ENCODE assay signal across 1 cellular context in the genomic region with DNA sequence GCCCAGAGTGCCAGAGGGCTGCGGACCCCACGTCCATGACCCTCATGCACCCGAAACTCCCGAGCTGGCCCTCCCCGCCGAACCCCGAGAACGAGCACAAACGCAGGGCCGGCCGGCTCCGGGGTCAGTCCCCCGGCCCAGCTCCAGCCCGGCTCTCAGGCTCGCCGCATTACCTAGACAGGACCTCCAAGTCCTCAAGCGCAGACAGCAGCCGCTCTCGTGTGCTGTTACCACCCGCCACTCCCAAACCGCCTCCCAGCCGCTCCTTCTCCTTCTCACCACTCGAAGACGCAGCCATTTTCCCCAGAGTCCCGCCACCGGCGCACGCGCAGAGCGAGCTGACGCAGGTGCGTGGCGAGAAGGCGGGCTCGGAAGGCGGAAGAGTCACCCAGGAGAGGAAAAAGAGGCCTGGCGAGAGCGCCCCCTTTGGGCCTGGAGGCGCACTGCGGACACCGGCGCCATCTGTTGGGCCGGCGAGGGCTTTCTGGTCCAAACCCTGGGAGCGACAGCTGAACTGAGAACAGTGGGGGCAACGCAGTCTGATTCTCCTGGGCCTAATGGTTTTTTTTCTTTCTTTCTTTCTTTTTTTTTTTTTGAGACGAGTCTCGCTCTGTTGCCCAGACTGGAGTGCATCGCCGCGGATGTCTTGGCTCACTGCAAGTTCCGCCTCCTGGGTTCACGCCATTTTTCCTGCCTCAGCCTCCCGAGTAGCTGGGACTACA.
TF ChIP-seq lines count a peak whose summit lies in the region.

A gene with protein sequence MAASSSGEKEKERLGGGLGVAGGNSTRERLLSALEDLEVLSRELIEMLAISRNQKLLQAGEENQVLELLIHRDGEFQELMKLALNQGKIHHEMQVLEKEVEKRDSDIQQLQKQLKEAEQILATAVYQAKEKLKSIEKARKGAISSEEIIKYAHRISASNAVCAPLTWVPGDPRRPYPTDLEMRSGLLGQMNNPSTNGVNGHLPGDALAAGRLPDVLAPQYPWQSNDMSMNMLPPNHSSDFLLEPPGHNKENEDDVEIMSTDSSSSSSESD (minus strand): TSS at position 324 of the 722 bp plus-strand sequence. CDS start 26 bp downstream, at position 298.

TF ChIP-seq in HEK293, 187 proteins besides CTCF, POLR2A, EP300 and RAD21 (continued from another document and continues in another):
- TF ChIP-seq ZNF626 (tag by site-specific recombination; IDR thresholded peaks at IDR 0.05): no peak
- no peak for TF ChIP-seq WT1 (tag by site-specific recombination; IDR thresholded peaks at IDR 0.05)
- TF ChIP-seq PRDM1 (tag by site-specific recombination; IDR thresholded peaks at IDR 0.05): no peak
- no peak for TF ChIP-seq ZNF391 (tag by site-specific recombination; IDR thresholded peaks at IDR 0.05; ENCODE audit: borderline replicate concordance, low read depth)
- TF ChIP-seq KLF1 (tag by site-specific recombination; IDR thresholded peaks at IDR 0.05): no peak
- no peak for TF ChIP-seq ZNF792 (tag by site-specific recombination; IDR thresholded peaks at IDR 0.05)
- no peak for TF ChIP-seq ZSCAN16 (tag by site-specific recombination; IDR thresholded peaks at IDR 0.05)
- TF ChIP-seq ZNF140 (tag by site-specific recombination; IDR thresholded peaks at IDR 0.05): no peak
- no peak for TF ChIP-seq RBAK (tag by site-specific recombination; IDR thresholded peaks at IDR 0.05)
- TF ChIP-seq ZNF157 (tag by site-specific recombination; IDR thresholded peaks at IDR 0.05): no peak
- TF ChIP-seq FEZF1 (tag by site-specific recombination; IDR thresholded peaks at IDR 0.05): 0 out of 2 replicates have a peak, but pooled peaks have one; percentile 11
- no peak for TF ChIP-seq BCL11A (tag by site-specific recombination; IDR thresholded peaks at IDR 0.05; ENCODE audit: low read depth)
- no peak for TF ChIP-seq ZNF174 (tag by site-specific recombination; IDR thresholded peaks at IDR 0.05)
- no peak for TF ChIP-seq ZNF548 (tag by site-specific recombination; IDR thresholded peaks at IDR 0.05)
- TF ChIP-seq, protein P1, sequence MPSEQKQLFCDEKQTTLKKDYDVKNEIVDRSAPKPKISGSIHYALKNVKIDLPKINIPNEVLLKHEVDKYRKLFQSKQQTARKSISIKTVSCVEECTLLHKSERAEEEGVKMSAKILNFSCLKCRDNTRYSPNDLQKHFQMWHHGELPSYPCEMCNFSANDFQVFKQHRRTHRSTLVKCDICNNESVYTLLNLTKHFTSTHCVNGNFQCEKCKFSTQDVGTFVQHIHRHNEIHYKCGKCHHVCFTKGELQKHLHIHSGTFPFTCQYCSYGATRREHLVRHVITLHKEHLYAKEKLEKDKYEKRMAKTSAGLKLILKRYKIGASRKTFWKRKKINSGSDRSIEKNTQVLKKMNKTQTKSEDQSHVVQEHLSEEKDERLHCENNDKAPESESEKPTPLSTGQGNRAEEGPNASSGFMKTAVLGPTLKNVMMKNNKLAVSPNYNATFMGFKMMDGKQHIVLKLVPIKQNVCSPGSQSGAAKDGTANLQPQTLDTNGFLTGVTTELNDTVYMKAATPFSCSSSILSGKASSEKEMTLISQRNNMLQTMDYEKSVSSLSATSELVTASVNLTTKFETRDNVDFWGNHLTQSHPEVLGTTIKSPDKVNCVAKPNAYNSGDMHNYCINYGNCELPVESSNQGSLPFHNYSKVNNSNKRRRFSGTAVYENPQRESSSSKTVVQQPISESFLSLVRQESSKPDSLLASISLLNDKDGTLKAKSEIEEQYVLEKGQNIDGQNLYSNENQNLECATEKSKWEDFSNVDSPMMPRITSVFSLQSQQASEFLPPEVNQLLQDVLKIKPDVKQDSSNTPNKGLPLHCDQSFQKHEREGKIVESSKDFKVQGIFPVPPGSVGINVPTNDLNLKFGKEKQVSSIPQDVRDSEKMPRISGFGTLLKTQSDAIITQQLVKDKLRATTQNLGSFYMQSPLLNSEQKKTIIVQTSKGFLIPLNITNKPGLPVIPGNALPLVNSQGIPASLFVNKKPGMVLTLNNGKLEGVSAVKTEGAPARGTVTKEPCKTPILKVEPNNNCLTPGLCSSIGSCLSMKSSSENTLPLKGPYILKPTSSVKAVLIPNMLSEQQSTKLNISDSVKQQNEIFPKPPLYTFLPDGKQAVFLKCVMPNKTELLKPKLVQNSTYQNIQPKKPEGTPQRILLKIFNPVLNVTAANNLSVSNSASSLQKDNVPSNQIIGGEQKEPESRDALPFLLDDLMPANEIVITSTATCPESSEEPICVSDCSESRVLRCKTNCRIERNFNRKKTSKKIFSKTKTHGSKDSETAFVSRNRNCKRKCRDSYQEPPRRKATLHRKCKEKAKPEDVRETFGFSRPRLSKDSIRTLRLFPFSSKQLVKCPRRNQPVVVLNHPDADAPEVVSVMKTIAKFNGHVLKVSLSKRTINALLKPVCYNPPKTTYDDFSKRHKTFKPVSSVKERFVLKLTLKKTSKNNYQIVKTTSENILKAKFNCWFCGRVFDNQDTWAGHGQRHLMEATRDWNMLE (tag by site-specific recombination; conservative IDR thresholded peaks at IDR 0.05; ENCODE audit: low read depth): peak; percentile 71
- TF ChIP-seq ZNF155 (tag by site-specific recombination; IDR thresholded peaks at IDR 0.05): no peak
- no peak for TF ChIP-seq ZNF426 (tag by site-specific recombination; IDR thresholded peaks at IDR 0.05)
- TF ChIP-seq ZNF423 (tag by site-specific recombination; IDR thresholded peaks at IDR 0.05): no peak
- no peak for TF ChIP-seq ZNF416 (tag by site-specific recombination; IDR thresholded peaks at IDR 0.05)
- peak; percentile 49; the same call in 1 of the 2 replicates for TF ChIP-seq ZFP69B (tag by site-specific recombination; IDR thresholded peaks at IDR 0.05)
- TF ChIP-seq HOXD13 (CRISPR knock-in tag; IDR thresholded peaks at IDR 0.05; ENCODE audit: borderline replicate concordance): no peak
- TF ChIP-seq ZNF48 (tag by site-specific recombination; IDR thresholded peaks at IDR 0.05): no peak
- TF ChIP-seq ZNF707 (tag by site-specific recombination; IDR thresholded peaks at IDR 0.05): no peak
- no peak for TF ChIP-seq ZNF571 (tag by site-specific recombination; IDR thresholded peaks at IDR 0.05)
- TF ChIP-seq ZNF404 (tag by site-specific recombination; IDR thresholded peaks at IDR 0.05): no peak
- TF ChIP-seq, protein P2, sequence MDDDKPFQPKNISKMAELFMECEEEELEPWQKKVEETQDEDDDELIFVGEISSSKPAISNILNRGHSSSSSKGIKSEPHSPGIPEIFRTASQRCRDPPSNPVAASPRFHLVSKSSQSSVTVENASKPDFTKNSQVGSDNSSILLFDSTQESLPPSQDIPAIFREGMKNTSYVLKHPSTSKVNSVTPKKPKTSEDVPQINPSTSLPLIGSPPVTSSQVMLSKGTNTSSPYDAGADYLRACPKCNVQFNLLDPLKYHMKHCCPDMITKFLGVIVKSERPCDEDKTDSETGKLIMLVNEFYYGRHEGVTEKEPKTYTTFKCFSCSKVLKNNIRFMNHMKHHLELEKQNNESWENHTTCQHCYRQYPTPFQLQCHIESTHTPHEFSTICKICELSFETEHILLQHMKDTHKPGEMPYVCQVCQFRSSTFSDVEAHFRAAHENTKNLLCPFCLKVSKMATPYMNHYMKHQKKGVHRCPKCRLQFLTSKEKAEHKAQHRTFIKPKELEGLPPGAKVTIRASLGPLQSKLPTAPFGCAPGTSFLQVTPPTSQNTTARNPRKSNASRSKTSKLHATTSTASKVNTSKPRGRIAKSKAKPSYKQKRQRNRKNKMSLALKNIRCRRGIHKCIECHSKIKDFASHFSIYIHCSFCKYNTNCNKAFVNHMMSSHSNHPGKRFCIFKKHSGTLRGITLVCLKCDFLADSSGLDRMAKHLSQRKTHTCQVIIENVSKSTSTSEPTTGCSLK (tag by site-specific recombination; IDR thresholded peaks at IDR 0.05): no peak
- TF ChIP-seq ZNF768 (tag by site-specific recombination; IDR thresholded peaks at IDR 0.05): no peak
- TF ChIP-seq ZBTB1 (tag by site-specific recombination; IDR thresholded peaks at IDR 0.05): peak; percentile 86
- TF ChIP-seq, protein P3, sequence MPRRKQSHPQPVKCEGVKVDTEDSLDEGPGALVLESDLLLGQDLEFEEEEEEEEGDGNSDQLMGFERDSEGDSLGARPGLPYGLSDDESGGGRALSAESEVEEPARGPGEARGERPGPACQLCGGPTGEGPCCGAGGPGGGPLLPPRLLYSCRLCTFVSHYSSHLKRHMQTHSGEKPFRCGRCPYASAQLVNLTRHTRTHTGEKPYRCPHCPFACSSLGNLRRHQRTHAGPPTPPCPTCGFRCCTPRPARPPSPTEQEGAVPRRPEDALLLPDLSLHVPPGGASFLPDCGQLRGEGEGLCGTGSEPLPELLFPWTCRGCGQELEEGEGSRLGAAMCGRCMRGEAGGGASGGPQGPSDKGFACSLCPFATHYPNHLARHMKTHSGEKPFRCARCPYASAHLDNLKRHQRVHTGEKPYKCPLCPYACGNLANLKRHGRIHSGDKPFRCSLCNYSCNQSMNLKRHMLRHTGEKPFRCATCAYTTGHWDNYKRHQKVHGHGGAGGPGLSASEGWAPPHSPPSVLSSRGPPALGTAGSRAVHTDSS (tag by site-specific recombination; IDR thresholded peaks at IDR 0.05): no peak
- TF ChIP-seq, protein P4, sequence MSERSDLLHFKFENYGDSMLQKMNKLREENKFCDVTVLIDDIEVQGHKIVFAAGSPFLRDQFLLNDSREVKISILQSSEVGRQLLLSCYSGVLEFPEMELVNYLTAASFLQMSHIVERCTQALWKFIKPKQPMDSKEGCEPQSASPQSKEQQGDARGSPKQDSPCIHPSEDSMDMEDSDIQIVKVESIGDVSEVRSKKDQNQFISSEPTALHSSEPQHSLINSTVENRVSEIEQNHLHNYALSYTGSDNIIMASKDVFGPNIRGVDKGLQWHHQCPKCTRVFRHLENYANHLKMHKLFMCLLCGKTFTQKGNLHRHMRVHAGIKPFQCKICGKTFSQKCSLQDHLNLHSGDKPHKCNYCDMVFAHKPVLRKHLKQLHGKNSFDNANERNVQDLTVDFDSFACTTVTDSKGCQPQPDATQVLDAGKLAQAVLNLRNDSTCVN (tag by site-specific recombination; optimal IDR thresholded peaks at IDR 0.05): peak; percentile 90
- TF ChIP-seq SCRT1 (tag by site-specific recombination; IDR thresholded peaks at IDR 0.05; ENCODE audit: borderline replicate concordance): 0 out of 2 replicates have a peak, but pooled peaks have one; percentile 40
- TF ChIP-seq ZNF664 (tag by site-specific recombination; IDR thresholded peaks at IDR 0.05): no peak
- TF ChIP-seq BCL11B (tag by site-specific recombination; IDR thresholded peaks at IDR 0.05; ENCODE audit: low read depth): no peak
- TF ChIP-seq, protein P5, sequence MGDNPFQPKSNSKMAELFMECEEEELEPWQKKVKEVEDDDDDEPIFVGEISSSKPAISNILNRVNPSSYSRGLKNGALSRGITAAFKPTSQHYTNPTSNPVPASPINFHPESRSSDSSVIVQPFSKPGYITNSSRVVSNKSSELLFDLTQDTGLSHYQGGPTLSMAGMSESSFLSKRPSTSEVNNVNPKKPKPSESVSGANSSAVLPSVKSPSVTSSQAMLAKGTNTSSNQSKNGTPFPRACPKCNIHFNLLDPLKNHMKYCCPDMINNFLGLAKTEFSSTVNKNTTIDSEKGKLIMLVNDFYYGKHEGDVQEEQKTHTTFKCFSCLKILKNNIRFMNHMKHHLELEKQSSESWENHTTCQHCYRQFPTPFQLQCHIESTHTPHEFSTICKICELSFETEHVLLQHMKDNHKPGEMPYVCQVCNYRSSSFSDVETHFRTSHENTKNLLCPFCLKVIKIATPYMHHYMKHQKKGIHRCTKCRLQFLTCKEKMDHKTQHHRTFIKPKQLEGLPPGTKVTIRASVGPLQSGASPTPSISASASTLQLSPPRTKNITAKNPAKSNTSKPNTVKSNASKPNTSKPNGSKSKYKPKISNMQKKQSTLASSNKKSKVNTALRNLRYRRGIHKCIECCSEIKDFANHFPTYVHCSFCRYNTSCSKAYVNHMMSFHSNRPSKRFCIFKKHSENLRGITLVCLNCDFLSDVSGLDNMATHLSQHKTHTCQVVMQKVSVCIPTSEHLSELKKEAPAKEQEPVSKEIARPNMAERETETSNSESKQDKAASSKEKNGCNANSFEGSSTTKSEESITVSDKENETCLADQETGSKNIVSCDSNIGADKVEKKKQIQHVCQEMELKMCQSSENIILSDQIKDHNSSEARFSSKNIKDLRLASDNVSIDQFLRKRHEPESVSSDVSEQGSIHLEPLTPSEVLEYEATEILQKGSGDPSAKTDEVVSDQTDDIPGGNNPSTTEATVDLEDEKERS (tag by site-specific recombination; IDR thresholded peaks at IDR 0.05): peak; percentile 64; the same call in 1 of the 2 replicates
- no peak for TF ChIP-seq ZIC2 (tag by site-specific recombination; IDR thresholded peaks at IDR 0.05)
- TF ChIP-seq, protein P6, sequence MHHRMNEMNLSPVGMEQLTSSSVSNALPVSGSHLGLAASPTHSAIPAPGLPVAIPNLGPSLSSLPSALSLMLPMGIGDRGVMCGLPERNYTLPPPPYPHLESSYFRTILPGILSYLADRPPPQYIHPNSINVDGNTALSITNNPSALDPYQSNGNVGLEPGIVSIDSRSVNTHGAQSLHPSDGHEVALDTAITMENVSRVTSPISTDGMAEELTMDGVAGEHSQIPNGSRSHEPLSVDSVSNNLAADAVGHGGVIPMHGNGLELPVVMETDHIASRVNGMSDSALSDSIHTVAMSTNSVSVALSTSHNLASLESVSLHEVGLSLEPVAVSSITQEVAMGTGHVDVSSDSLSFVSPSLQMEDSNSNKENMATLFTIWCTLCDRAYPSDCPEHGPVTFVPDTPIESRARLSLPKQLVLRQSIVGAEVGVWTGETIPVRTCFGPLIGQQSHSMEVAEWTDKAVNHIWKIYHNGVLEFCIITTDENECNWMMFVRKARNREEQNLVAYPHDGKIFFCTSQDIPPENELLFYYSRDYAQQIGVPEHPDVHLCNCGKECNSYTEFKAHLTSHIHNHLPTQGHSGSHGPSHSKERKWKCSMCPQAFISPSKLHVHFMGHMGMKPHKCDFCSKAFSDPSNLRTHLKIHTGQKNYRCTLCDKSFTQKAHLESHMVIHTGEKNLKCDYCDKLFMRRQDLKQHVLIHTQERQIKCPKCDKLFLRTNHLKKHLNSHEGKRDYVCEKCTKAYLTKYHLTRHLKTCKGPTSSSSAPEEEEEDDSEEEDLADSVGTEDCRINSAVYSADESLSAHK (tag by site-specific recombination; IDR thresholded peaks at IDR 0.05): no peak
- TF ChIP-seq ZNF623 (tag by site-specific recombination; IDR thresholded peaks at IDR 0.05): 0 out of 2 replicates have a peak, but pooled peaks have one; percentile 12
- TF ChIP-seq SALL2 (tag by site-specific recombination; IDR thresholded peaks at IDR 0.05; ENCODE audit: borderline replicate concordance): no peak
- TF ChIP-seq TCF7L2 (IDR thresholded peaks at IDR 0.05; ENCODE audit: borderline replicate concordance, low read depth, low read length): no peak
- TF ChIP-seq GLI4 (tag by site-specific recombination; IDR thresholded peaks at IDR 0.05): no peak; the same call in 1 of the 2 replicates
- TF ChIP-seq ZNF366 (tag by site-specific recombination; conservative IDR thresholded peaks at IDR 0.05): 0 out of 2 replicates have a peak, but pooled peaks have one; percentile 45
- TF ChIP-seq ZFP3 (tag by site-specific recombination; IDR thresholded peaks at IDR 0.05; ENCODE audit: low read depth): no peak; the same call in 1 of the 2 replicates
- TF ChIP-seq ZNF837 (tag by site-specific recombination; IDR thresholded peaks at IDR 0.05): no peak
